ENCODE assay signal across 1 cellular context in the genomic region with DNA sequence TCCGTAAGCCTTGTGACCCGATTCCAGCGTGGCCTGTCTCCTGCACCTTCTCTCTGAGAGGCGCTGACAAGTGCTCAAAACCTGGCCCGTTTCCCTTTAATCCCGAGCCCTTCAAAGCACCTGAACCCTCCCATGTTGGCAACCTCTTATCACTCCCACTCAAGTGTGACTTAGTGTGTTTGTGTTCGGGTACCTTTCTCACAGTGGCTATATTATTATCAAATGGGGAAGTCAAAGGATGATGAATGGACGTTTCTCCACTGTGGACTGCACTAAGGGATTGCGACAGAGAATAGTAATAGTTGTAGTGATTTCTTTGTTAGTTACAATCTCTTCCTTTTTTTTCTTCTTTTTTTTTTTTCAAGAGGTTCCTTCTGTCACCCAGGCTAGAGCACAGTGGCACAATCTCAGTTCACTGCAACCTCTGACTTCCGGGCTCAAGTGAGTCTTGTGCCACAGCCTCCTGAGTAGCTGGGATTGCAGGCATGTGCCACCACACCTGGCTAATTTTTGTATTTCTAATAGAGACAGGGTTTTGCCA.
TF ChIP-seq lines count a peak whose summit lies in the region.

No MANE protein-coding gene starts in this region.

TF ChIP-seq in SK-N-SH treated with all-trans-retinoic acid at 6 μM for 48 hours, 23 proteins besides CTCF, POLR2A, EP300 and RAD21 (continued from another document):
- TF ChIP-seq, protein P1, sequence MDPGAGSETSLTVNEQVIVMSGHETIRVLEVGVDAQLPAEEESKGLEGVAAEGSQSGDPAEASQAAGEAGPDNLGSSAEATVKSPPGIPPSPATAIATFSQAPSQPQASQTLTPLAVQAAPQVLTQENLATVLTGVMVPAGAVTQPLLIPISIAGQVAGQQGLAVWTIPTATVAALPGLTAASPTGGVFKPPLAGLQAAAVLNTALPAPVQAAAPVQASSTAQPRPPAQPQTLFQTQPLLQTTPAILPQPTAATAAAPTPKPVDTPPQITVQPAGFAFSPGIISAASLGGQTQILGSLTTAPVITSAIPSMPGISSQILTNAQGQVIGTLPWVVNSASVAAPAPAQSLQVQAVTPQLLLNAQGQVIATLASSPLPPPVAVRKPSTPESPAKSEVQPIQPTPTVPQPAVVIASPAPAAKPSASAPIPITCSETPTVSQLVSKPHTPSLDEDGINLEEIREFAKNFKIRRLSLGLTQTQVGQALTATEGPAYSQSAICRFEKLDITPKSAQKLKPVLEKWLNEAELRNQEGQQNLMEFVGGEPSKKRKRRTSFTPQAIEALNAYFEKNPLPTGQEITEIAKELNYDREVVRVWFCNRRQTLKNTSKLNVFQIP (CRISPR knock-in tag; IDR thresholded peaks at IDR 0.05; ENCODE audit: borderline replicate concordance, low read depth), result no peak
- TF ChIP-seq ISL1 (CRISPR knock-in tag; IDR thresholded peaks at IDR 0.05), result no peak
- TF ChIP-seq GLIS3 (CRISPR knock-in tag; IDR thresholded peaks at IDR 0.05), result no peak
